In the genomic region with DNA sequence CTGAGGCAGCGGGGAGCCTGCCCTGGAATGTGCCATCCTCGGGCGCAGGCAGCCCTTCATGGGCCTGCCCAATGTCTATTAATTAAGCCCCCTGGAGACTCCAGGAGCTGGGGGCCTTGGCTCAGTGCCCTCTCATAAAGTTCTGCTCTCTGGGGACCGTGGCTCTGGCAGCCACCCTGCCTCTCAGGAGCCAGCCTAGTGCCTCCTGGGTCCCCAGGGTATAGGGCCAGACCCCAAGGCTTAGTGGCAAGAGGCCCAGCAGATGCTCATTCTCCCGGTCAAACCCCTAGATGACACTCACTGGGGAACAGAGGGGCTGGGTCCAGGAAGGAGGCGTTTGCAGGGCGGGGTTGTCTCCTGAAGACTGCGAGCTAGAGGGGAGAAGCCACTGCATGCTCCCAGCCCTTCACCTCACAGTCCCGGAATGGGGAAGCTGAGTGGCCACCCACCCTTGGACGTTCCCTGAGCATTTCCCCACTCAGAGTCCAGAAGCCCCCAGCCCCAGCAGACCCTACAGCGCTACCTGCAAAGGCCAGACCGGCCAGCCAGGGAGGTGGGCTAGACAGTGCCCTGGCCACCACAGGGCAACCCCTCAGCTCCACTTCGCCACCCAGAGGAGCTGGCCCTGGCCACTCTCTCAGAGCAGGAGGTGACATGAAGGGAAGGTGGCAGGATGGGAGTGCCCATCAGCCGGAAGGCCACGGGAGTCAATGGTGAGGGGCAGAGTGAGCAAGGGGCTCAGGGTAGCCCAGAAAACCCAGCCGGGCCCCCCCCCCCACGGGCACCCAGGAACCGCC, we compare ENCODE assay signal across 17 cellular contexts.
DNase-seq lines count a peak whose midpoint lies in the region; ATAC-seq and TF ChIP-seq lines count a peak whose summit lies in the region.
"Had no signal": no experiment of that assay in that cellular context is flagged by ENCODE, and none has a peak within 500 bp of the region (broad histone marks: within the 10 kb centered on the region; RNA-seq: fewer than 3 reads in every experiment).

No MANE protein-coding gene starts in this region.

- no peak for ATAC-seq in HG03469 (IDR thresholded peaks at IDR 0.05; ENCODE audit: unreplicated experiment)
- ATAC-seq: left lung had no signal

- no peak for TF ChIP-seq POLR2A in spleen (IDR thresholded peaks at IDR 0.05)

- intact Hi-C loops in spleen (cut with DNase I; ENCODE audit: low total_unique reads): no loop called here

- H3K4me3 ChIP-seq in spleen: no peak overlapping the region
- H3K4me3 ChIP-seq: left lung had no signal

- 80 to 85% (median 82%) methylated on average over 12 to 18 of the region's 18 CpGs for WGBS in spleen, 5 donors

- H3K4me1 ChIP-seq in spleen: peaks cover 0 to 21% (median 6%) of the 10 kb centered on the region in 6 donors
- H3K4me1 ChIP-seq: Caco-2 had no signal

- H3K27ac ChIP-seq in spleen: no peak overlapping the region
- H3K27ac ChIP-seq: left lung had no signal

- peak; percentile 5 for DNase-seq in activated T-cell treated with anti-CD3 and anti-CD28 coated beads, Interleukin-2, amount 50 U/mL, for 1 hour
- no peak for DNase-seq in activated T-cell treated with anti-CD3 and anti-CD28 coated beads, Interleukin-2, amount 50 U/mL, for 48 hours
- DNase-seq in NCI-H69 (lab: John Stamatoyannopoulos, UW) (peak; percentile 29), islet precursor cell (peak; percentile 37), spleen (peak; percentile 60), DMS114 treated with DMSO at 0.1 percent for 48 hours (lab: John Stamatoyannopoulos, UW; ENCODE audit: unreplicated experiment) (no peak), COR-L47 (lab: John Stamatoyannopoulos, UW) (no peak)
- DNase-seq: ACHN; activated CD4-positive, alpha-beta T cell treated with anti-CD3 and anti-CD28 coated beads, Interleukin-2, amount 50 U/mL, for 4 hours; GOT3; KBM-7; NCI-H146; NCI-H774; RPMI8226 had no signal

- H3K27me3 ChIP-seq in spleen (replicated peaks in 1 of 7): no peaks in the 10 kb centered on the region
- H3K27me3 ChIP-seq: left lung had no signal

- H3K9me3 ChIP-seq in spleen: no peaks in the 10 kb centered on the region
- H3K9me3 ChIP-seq: left lung had no signal

- TF ChIP-seq CTCF in spleen (IDR thresholded peaks at IDR 0.05 in 8 of 11, conservative IDR thresholded peaks at IDR 0.05 in 3 of 11): no peak

- no peaks in the 10 kb centered on the region for H3K36me3 ChIP-seq in spleen
- H3K36me3 ChIP-seq: left lung had no signal

Comparison
In these comparisons a context has a peak if more than half of its experiments do, and no peak if none do; other contexts are left out.
1. DNase-seq: peak in activated T-cell treated with anti-CD3 and anti-CD28 coated beads, Interleukin-2, amount 50 U/mL, for 1 hour (single experiment), NCI-H69 (single experiment), islet precursor cell (single experiment) and spleen (single experiment); none in activated T-cell treated with anti-CD3 and anti-CD28 coated beads, Interleukin-2, amount 50 U/mL, for 48 hours (0 of 2), DMS114 treated with DMSO at 0.1 percent for 48 hours (single experiment) and COR-L47 (single experiment).